In genomic region chr4:184359905-184360304, GRCh38 we compare ENCODE assay signal across 18 cellular contexts.
DNase-seq lines count a peak whose midpoint lies in the region; ATAC-seq and TF ChIP-seq lines count a peak whose summit lies in the region.
"Had no signal": no experiment of that assay in that cellular context is flagged by ENCODE, and none has a peak within 500 bp of the region (broad histone marks: within the 10 kb centered on the region; RNA-seq: fewer than 3 reads in every experiment).

No MANE protein-coding gene starts in this region.

- no peaks in the 10 kb centered on the region for H3K9me3 ChIP-seq in psoas muscle
- no peaks in the 10 kb centered on the region for H3K9me3 ChIP-seq in left lung
- H3K9me3 ChIP-seq: A549, SJCRH30 had no signal

- H3K4me3 ChIP-seq in choroid plexus epithelial cell (ENCODE audit: low read depth, low read length) (no peak overlapping the region), psoas muscle (no peak overlapping the region), left lung (no peak overlapping the region)
- H3K4me3 ChIP-seq: A549, SJCRH30 had no signal

- no peak for TF ChIP-seq POLR2A in GM18505 (IDR thresholded peaks at IDR 0.05; ENCODE audit: borderline replicate concordance, extremely low read depth, insufficient read depth, insufficient read length)

- DNase-seq in ELF-1 (ENCODE audit: low read depth, low spot score) (peak; percentile 5), choroid plexus epithelial cell (ENCODE audit: low read depth) (peak; percentile 68), islet precursor cell (peak; percentile 48), psoas muscle (no peak), DMS79 (lab: John Stamatoyannopoulos, UW) (no peak), left lung (no peak), kidney tubule cell (ENCODE audit: low spot score) (no peak)
- DNase-seq: C1 segment of cervical spinal cord, DMS 273 treated with DMSO at 0.1 percent for 48 hours, EL, KBM-7, MV-4-11, NCI-H1417, NCI-H1930, NCI-H526 treated with DMSO at 0.1 percent for 48 hours, SJCRH30 had no signal

- no peaks in the 10 kb centered on the region for H3K36me3 ChIP-seq in psoas muscle (ENCODE audit: insufficient read depth in 1 of 2, low read depth in 1 of 2)
- no peaks in the 10 kb centered on the region for H3K36me3 ChIP-seq in left lung
- H3K36me3 ChIP-seq: SJCRH30 had no signal

- peak overlapping the region; percentile 13 for H3K27ac ChIP-seq in psoas muscle
- H3K27ac ChIP-seq in left lung: no peak overlapping the region
- H3K27ac ChIP-seq: A549, SJCRH30 had no signal

- H3K4me1 ChIP-seq in psoas muscle: peaks cover 21% of the 10 kb centered on the region
- H3K4me1 ChIP-seq in left lung: peaks cover 0 to 65% of the 10 kb centered on the region in 2 donors

- 78 to 82% (median 78%) methylated on average over 5 of the region's 5 CpGs for WGBS in psoas muscle, 3 donors

- intact Hi-C loops in psoas muscle (cut with DNase I) (no loop called here), left lung (cut with DNase I) (no loop called here)

- TF ChIP-seq CTCF in choroid plexus epithelial cell (conservative IDR thresholded peaks at IDR 0.05; ENCODE audit: low read depth, low read length) (no peak), psoas muscle (IDR thresholded peaks at IDR 0.05) (no peak), left lung (IDR thresholded peaks at IDR 0.05) (no peak)

- H3K27me3 ChIP-seq in psoas muscle (ENCODE audit: insufficient read depth in 3 of 3, low read length in 2 of 3) (no peaks in the 10 kb centered on the region), left lung (no peaks in the 10 kb centered on the region)
- H3K27me3 ChIP-seq: SJCRH30 had no signal

- ATAC-seq in psoas muscle (no peak), left lung (no peak), GM18505 (IDR thresholded peaks at IDR 0.05; ENCODE audit: unreplicated experiment) (no peak)
- ATAC-seq: A549 had no signal

Comparison
In these comparisons a context has a peak if more than half of its experiments do, and no peak if none do; other contexts are left out.
1. DNase-seq: peak in ELF-1 (single experiment), choroid plexus epithelial cell (single experiment) and islet precursor cell (single experiment); none in psoas muscle (0 of 2), DMS79 (single experiment), left lung (0 of 2) and kidney tubule cell (single experiment).